26 cellular contexts compared by ENCODE assay signal in genomic region chr14:78358631-78359030, GRCh38.
DNase-seq lines count a peak whose midpoint lies in the region; ATAC-seq and TF ChIP-seq lines count a peak whose summit lies in the region.
"Had no signal": no experiment of that assay in that cellular context is flagged by ENCODE, and none has a peak within 500 bp of the region (broad histone marks: within the 10 kb centered on the region; RNA-seq: fewer than 3 reads in every experiment).

No MANE protein-coding gene starts in this region.

- peak; percentile 53 for DNase-seq in astrocyte of the cerebellum (ENCODE audit: low read depth)
- DNase-seq in head of caudate nucleus = peak in 29 of 42 donors; percentile 2 to 60 (median 24)
- DNase-seq in nucleus accumbens (lab: John Stamatoyannopoulos, UW) = peak in 30 of 56 donors; percentile 1 to 68 (median 12)
- peak; percentile 38 for DNase-seq in superior temporal gyrus (ENCODE audit: extremely low spot score)
- DNase-seq in stimulated activated CD4-positive, alpha-beta T cell treated with anti-CD3 and anti-CD28 coated beads, Interleukin-4, amount 100 ng/mL, for 1 hour = no peak
- DNase-seq in stimulated activated naive CD4-positive, alpha-beta T cell (lab: John Stamatoyannopoulos, UW) = no peak
- DNase-seq: CD4-positive, alpha-beta T cell; COR-L47; DMS53; GOT3; HCEC 1CT; IMR-90; KG1; MG63; NCI-H1105 treated with DMSO at 0.1 percent for 48 hours; NCI-H146; NCI-H2029; NCI-H446 treated with DMSO at 0.1 percent for 48 hours; NCI-H526; NCI-H82; NK-92 treated with Interleukin-12 subunit alpha and Interleukin-12 subunit beta, amount 100 ng/mL, for 24 hours; PC-3; SJCRH30 had no signal

- ATAC-seq in SK-N-SH treated with all-trans-retinoic acid at 6 μM for 48 hours = no peak
- ATAC-seq: PC-3, Right ventricle myocardium inferior had no signal

- no peak for TF ChIP-seq CTCF in astrocyte of the cerebellum (IDR thresholded peaks at IDR 0.05; ENCODE audit: low read depth, low read length, missing control alignments)

- intact Hi-C loops in head of caudate nucleus (cut with DNase I) = no loop called here

- no peak overlapping the region for H3K4me3 ChIP-seq in astrocyte of the cerebellum (ENCODE audit: low read depth, low read length)
- H3K4me3 ChIP-seq: BLaER1 treated with 17β-estradiol and CSF1 and Interleukin-3, amounts not matched to agents 10 nM and 100 nM; MG63; SJCRH30 had no signal

- in situ Hi-C loops in astrocyte of the cerebellum (cut with HindIII; ENCODE audit: low sequenced_read_pairs) = no loop called here

TF ChIP-seq in SK-N-SH treated with all-trans-retinoic acid at 6 μM for 48 hours, 23 proteins besides CTCF, POLR2A, EP300 and RAD21:
- TF ChIP-seq PATZ1 (CRISPR knock-in tag; IDR thresholded peaks at IDR 0.05; ENCODE audit: borderline replicate concordance) (no peak), ZFP30 (CRISPR knock-in tag; IDR thresholded peaks at IDR 0.05) (no peak), PPARA (CRISPR knock-in tag; IDR thresholded peaks at IDR 0.05; ENCODE audit: borderline replicate concordance) (no peak), ARNTL (CRISPR knock-in tag; IDR thresholded peaks at IDR 0.05; ENCODE audit: borderline replicate concordance, low read depth) (no peak), ZFP3 (CRISPR knock-in tag; IDR thresholded peaks at IDR 0.05) (no peak), ZC3H10 (CRISPR knock-in tag; IDR thresholded peaks at IDR 0.05) (no peak), ZNF70 (CRISPR knock-in tag; IDR thresholded peaks at IDR 0.05) (no peak), ZNF565 (CRISPR knock-in tag; conservative IDR thresholded peaks at IDR 0.05; ENCODE audit: low read depth) (no peak), ISL1 (CRISPR knock-in tag; IDR thresholded peaks at IDR 0.05) (no peak), TSHZ2 (CRISPR knock-in tag; IDR thresholded peaks at IDR 0.05) (no peak), GLIS3 (CRISPR knock-in tag; IDR thresholded peaks at IDR 0.05) (no peak), OSR1 (CRISPR knock-in tag; IDR thresholded peaks at IDR 0.05) (no peak), BACH2 (CRISPR knock-in tag; IDR thresholded peaks at IDR 0.05; ENCODE audit: borderline replicate concordance) (no peak), ZNF8 (CRISPR knock-in tag; IDR thresholded peaks at IDR 0.05) (no peak), POU6F1 (CRISPR knock-in tag; IDR thresholded peaks at IDR 0.05; ENCODE audit: borderline replicate concordance, low read depth) (no peak), RARB (CRISPR knock-in tag; IDR thresholded peaks at IDR 0.05) (no peak), CSDC2 (CRISPR knock-in tag; IDR thresholded peaks at IDR 0.05) (no peak)

Comparison
In these comparisons a context has a peak if more than half of its experiments do, and no peak if none do; other contexts are left out.
1. DNase-seq: peak in astrocyte of the cerebellum (single experiment), head of caudate nucleus (29 of 42), nucleus accumbens (30 of 56) and superior temporal gyrus (single experiment); none in stimulated activated CD4-positive, alpha-beta T cell treated with anti-CD3 and anti-CD28 coated beads, Interleukin-4, amount 100 ng/mL, for 1 hour (single experiment) and stimulated activated naive CD4-positive, alpha-beta T cell (0 of 6).